11 cellular contexts compared by ENCODE assay signal in genomic region chr11:26227883-26228502, GRCh38.
"Had no signal": no experiment of that assay in that cellular context is flagged by ENCODE, and none has a peak within 500 bp of the region (broad histone marks: within the 10 kb centered on the region; RNA-seq: fewer than 3 reads in every experiment).

No MANE protein-coding gene starts in this region.

- H3K9me3 ChIP-seq: mucosa of descending colon, transverse colon, vagina had no signal

- H3K4me3 ChIP-seq: mucosa of descending colon, transverse colon, vagina had no signal

- H3K4me1 ChIP-seq: transverse colon, vagina had no signal

- H3K36me3 ChIP-seq: transverse colon, vagina had no signal

- ATAC-seq: activated CD4-positive, CD25-positive, alpha-beta regulatory T cell treated with anti-CD3 and anti-CD28 coated beads, Interleukin-2, amount 50 U/mL, for 24 hours; activated T-helper 17 cell treated with anti-CD3 and anti-CD28 coated beads, Interleukin-2, amount 50 U/mL, for 72 hours; naive thymus-derived CD4-positive, alpha-beta T cell had no signal

- H3K27ac ChIP-seq: transverse colon, vagina had no signal

- H3K27me3 ChIP-seq: transverse colon, vagina had no signal

- DNase-seq: activated naive CD4-positive, alpha-beta T cell treated with Interleukin-2 at 50 U/mL for 16 hours; mucosa of descending colon; naive thymus-derived CD4-positive, alpha-beta T cell; retina; stimulated activated CD4-positive, alpha-beta T cell treated with anti-CD3 and anti-CD28 coated beads, Interleukin-2, amount 100 ng/mL, for 48 hours; stimulated activated naive B cell treated with anti-CD40 and anti-IgM and Interleukin-4, amounts not matched to agents 10 μg/mL and 1 μg/mL and 100 μg/mL, for 72 hours; substantia nigra; transverse colon had no signal
